In genomic region chr2:68203587-68203986, GRCh38 we compare ENCODE assay signal across 9 cellular contexts. TPM values are rescaled to one million over a fixed set of nuclear protein-coding genes. Genes with fewer than 3 reads are reported as not detected.
A peak's percentile ranks its signal among the peaks of the same experiment; 100 is the strongest.
DNase-seq lines count a peak whose midpoint lies in the region; ATAC-seq and TF ChIP-seq lines count a peak whose summit lies in the region.
"Had no signal": no experiment of that assay in that cellular context is flagged by ENCODE, and none has a peak within 500 bp of the region (broad histone marks: within the 10 kb centered on the region; RNA-seq: fewer than 3 reads in every experiment).

No MANE protein-coding gene starts in this region.

- H3K4me1 Mint-ChIP-seq in CD8-positive, alpha-beta memory T cell: peaks cover 70 to 90% (median 89%) of the 10 kb centered on the region in 3 donors
- H3K4me1 Mint-ChIP-seq in activated CD8-positive, alpha-beta T cell treated with anti-CD3 and anti-CD28 coated beads, Interleukin-2, amount 10 ng/mL, durations not matched to agents 7 days and 5 days (ENCODE audit: low read depth): peaks cover 51% of the 10 kb centered on the region

- peaks cover 64% of the 10 kb centered on the region for H3K4me1 ChIP-seq in CD8-positive, alpha-beta memory T cell (ENCODE audit: insufficient read depth, low read length)
- peaks cover 20% of the 10 kb centered on the region for H3K4me1 ChIP-seq in upper lobe of right lung

- H3K27me3 ChIP-seq in CD8-positive, alpha-beta memory T cell (ENCODE audit: insufficient read depth, low read length, poor library complexity, severe bottlenecking): no peaks in the 10 kb centered on the region
- no peaks in the 10 kb centered on the region for H3K27me3 ChIP-seq in upper lobe of right lung

- POLR2A ChIA-PET in CD8-positive, alpha-beta memory T cell (lab: Charles Lee): no interaction called here
- POLR2A ChIA-PET in activated CD8-positive, alpha-beta T cell treated with anti-CD3 and anti-CD28 coated beads, Interleukin-2, amount 10 ng/mL, durations not matched to agents 7 days and 5 days (lab: Charles Lee): interaction anchor here (1.0 kb wide), 1 partner anchor 46 kb away, joined by 4 read pairs; the partner anchor contains the start of gene PNO1

- H3K4me3 ChIP-seq in CD8-positive, alpha-beta memory T cell (ENCODE audit: low read length): peak overlapping the region; percentile 15
- no peak overlapping the region for H3K4me3 ChIP-seq in upper lobe of right lung

- peaks cover 0 to 19% (median 5%) of the 10 kb centered on the region in 3 donors for H3K36me3 Mint-ChIP-seq in CD8-positive, alpha-beta memory T cell
- H3K36me3 Mint-ChIP-seq in activated CD8-positive, alpha-beta T cell treated with anti-CD3 and anti-CD28 coated beads, Interleukin-2, amount 10 ng/mL, durations not matched to agents 7 days and 5 days (ENCODE audit: low read depth): peaks cover 20% of the 10 kb centered on the region

- CTCF ChIA-PET in CD8-positive, alpha-beta memory T cell (lab: Charles Lee): no interaction called here
- CTCF ChIA-PET in activated CD8-positive, alpha-beta T cell treated with anti-CD3 and anti-CD28 coated beads, Interleukin-2, amount 10 ng/mL, durations not matched to agents 7 days and 5 days (lab: Charles Lee): interaction anchor here (0.7 to 1.8 kb wide), 5 partner anchors 18 to 82 kb away, joined by 3 to 6 read pairs (median 4); partner anchors contain the start of gene PNO1

- H3K4me3 Mint-ChIP-seq in CD8-positive, alpha-beta memory T cell: peak overlapping the region; percentile 48 to 79 (median 72)
- H3K4me3 Mint-ChIP-seq in activated CD8-positive, alpha-beta T cell treated with anti-CD3 and anti-CD28 coated beads, Interleukin-2, amount 10 ng/mL, durations not matched to agents 7 days and 5 days: peak overlapping the region; percentile 47

- TF ChIP-seq CTCF in upper lobe of right lung (IDR thresholded peaks at IDR 0.05): no peak

- no peaks in the 10 kb centered on the region for H3K27me3 Mint-ChIP-seq in CD8-positive, alpha-beta memory T cell
- H3K27me3 Mint-ChIP-seq in activated CD8-positive, alpha-beta T cell treated with anti-CD3 and anti-CD28 coated beads, Interleukin-2, amount 10 ng/mL, durations not matched to agents 7 days and 5 days (ENCODE audit: low read depth): no peaks in the 10 kb centered on the region

- no peaks in the 10 kb centered on the region for H3K36me3 ChIP-seq in CD8-positive, alpha-beta memory T cell (ENCODE audit: insufficient read depth, low read length)
- no peaks in the 10 kb centered on the region for H3K36me3 ChIP-seq in upper lobe of right lung

- intact Hi-C loops in upper lobe of right lung (cut with DNase I): no loop called here

- ATAC-seq in GM19324 (IDR thresholded peaks at IDR 0.05; ENCODE audit: low FRiP score, unreplicated experiment): peak; percentile 94
- ATAC-seq in HG03060 (IDR thresholded peaks at IDR 0.05; ENCODE audit: low read depth, unreplicated experiment): peak; percentile 89
- peak; percentile 34 for ATAC-seq in activated CD8-positive, alpha-beta T cell treated with anti-CD3 and anti-CD28 coated beads, Interleukin-2, amount 10 ng/mL, durations not matched to agents 7 days and 5 days
- ATAC-seq in upper lobe of right lung: no peak

- no peaks in the 10 kb centered on the region for H3K9me3 Mint-ChIP-seq in CD8-positive, alpha-beta memory T cell
- H3K9me3 Mint-ChIP-seq in activated CD8-positive, alpha-beta T cell treated with anti-CD3 and anti-CD28 coated beads, Interleukin-2, amount 10 ng/mL, durations not matched to agents 7 days and 5 days (ENCODE audit: insufficient read depth): no peaks in the 10 kb centered on the region

- DNase-seq in CD8-positive, alpha-beta memory T cell: no peak
- DNase-seq in activated CD8-positive, alpha-beta T cell treated with anti-CD3 and anti-CD28 coated beads, Interleukin-2, amount 10 ng/mL, durations not matched to agents 7 days and 5 days: no peak
- no peak for DNase-seq in upper lobe of right lung
- DNase-seq in dermis blood vessel endothelial cell: no peak
- no peak for DNase-seq in effector CD8-positive, alpha-beta T cell (lab: John Stamatoyannopoulos, UW)
- no peak for DNase-seq in amygdala (lab: John Stamatoyannopoulos, UW)
- DNase-seq: activated CD8-positive, alpha-beta memory T cell treated with anti-CD3 and anti-CD28 coated beads for 24 hours had no signal

- peak overlapping the region; percentile 55 to 91 (median 86) for H3K27ac Mint-ChIP-seq in CD8-positive, alpha-beta memory T cell
- H3K27ac Mint-ChIP-seq in activated CD8-positive, alpha-beta T cell treated with anti-CD3 and anti-CD28 coated beads, Interleukin-2, amount 10 ng/mL, durations not matched to agents 7 days and 5 days: peak overlapping the region; percentile 69

- no peaks in the 10 kb centered on the region for H3K9me3 ChIP-seq in CD8-positive, alpha-beta memory T cell (ENCODE audit: low read length)
- no peaks in the 10 kb centered on the region for H3K9me3 ChIP-seq in upper lobe of right lung

- H3K27ac ChIP-seq in CD8-positive, alpha-beta memory T cell (ENCODE audit: low read depth, low read length): peak overlapping the region; percentile 48
- H3K27ac ChIP-seq in upper lobe of right lung: no peak overlapping the region

RNA-seq across cellular contexts. Expression of gene PNO1, which starts 45.9 kb away (rescaled TPM):
- total RNA-seq in CD8-positive, alpha-beta memory T cell: 10 to 100 TPM; 38.1 to 42.0 TPM
- 18.1 TPM for polyA plus RNA-seq in CD8-positive, alpha-beta memory T cell
- 10 to 100 TPM; 12.3 to 13.3 TPM for total RNA-seq in activated CD8-positive, alpha-beta T cell treated with anti-CD3 and anti-CD28 coated beads, Interleukin-2, amount 10 ng/mL, durations not matched to agents 7 days and 5 days
- 12.0 TPM for total RNA-seq in upper lobe of right lung
- total RNA-seq in dermis blood vessel endothelial cell: 12.4 and 17.5 TPM in 2 replicates

RNA-seq across cellular contexts. Expression of gene PPP3R1, which starts 48.7 kb away (rescaled TPM):
- 10 to 100 TPM; 85.0 to 86.1 TPM for total RNA-seq in CD8-positive, alpha-beta memory T cell
- 4.2 TPM for polyA plus RNA-seq in CD8-positive, alpha-beta memory T cell
- 10 to 100 TPM; 67.6 to 71.8 TPM for total RNA-seq in activated CD8-positive, alpha-beta T cell treated with anti-CD3 and anti-CD28 coated beads, Interleukin-2, amount 10 ng/mL, durations not matched to agents 7 days and 5 days
- total RNA-seq in upper lobe of right lung: 59.2 TPM
- total RNA-seq in dermis blood vessel endothelial cell: 19.4 and 46.8 TPM in 2 replicates
